In genomic region chr6:104951677-104952076, GRCh38 we compare ENCODE assay signal across 28 cellular contexts. TPM values are rescaled to one million over a fixed set of nuclear protein-coding genes. Genes with fewer than 3 reads are reported as not detected.
"Had no signal": no experiment of that assay in that cellular context is flagged by ENCODE, and none has a peak within 500 bp of the region (broad histone marks: within the 10 kb centered on the region; RNA-seq: fewer than 3 reads in every experiment).

No MANE protein-coding gene starts in this region.

- H3K9me3 ChIP-seq: colonic mucosa, gastrocnemius medialis, left ventricle myocardium inferior, pancreas had no signal

- H3K27ac Mint-ChIP-seq: activated CD8-positive, alpha-beta T cell treated with anti-CD3 and anti-CD28 coated beads for 36 hours; activated naive CD8-positive, alpha-beta T cell treated with anti-CD3 and anti-CD28 coated beads, Interleukin-2, amount 10 ng/mL, durations not matched to agents 7 days and 5 days; activated T-helper 17 cell treated with anti-CD3 and anti-CD28 coated beads, Interleukin-2, amount 50 U/mL, for 72 hours; immature natural killer cell; stimulated activated effector memory CD8-positive, alpha-beta T cell treated with anti-CD3 and anti-CD28 coated beads, Interleukin-12 subunit alpha, Interleukin-12 subunit beta, amount 100 ng/mL, for 72 hours; T-helper 2 cell treated with Interferon-gamma antibody and Interleukin-4, amounts not matched to agents 5 μg/mL and 100 μg/mL, for 36 hours; type B pancreatic cell had no signal

- H3K9me3 Mint-ChIP-seq: T-helper 2 cell treated with Interferon-gamma antibody and Interleukin-4, amounts not matched to agents 5 μg/mL and 100 μg/mL, for 36 hours; type B pancreatic cell had no signal

- DNase-seq: activated CD4-positive, alpha-beta T cell treated with anti-CD3 and anti-CD28 coated beads for 48 hours; activated CD4-positive, CD25-positive, alpha-beta regulatory T cell; activated CD8-positive, alpha-beta T cell treated with anti-CD3 and anti-CD28 coated beads for 36 hours; activated naive CD4-positive, alpha-beta T cell treated with Interleukin-2 at 50 U/mL for 16 hours; activated naive CD8-positive, alpha-beta T cell treated with anti-CD3 and anti-CD28 coated beads, Interleukin-2, amount 10 ng/mL, durations not matched to agents 7 days and 5 days; activated T-cell treated with anti-CD3 and anti-CD28 coated beads, Interleukin-2, amount 50 U/mL, for 1 hour; brain microvascular endothelial cell; colonic mucosa; gastrocnemius medialis; heart left ventricle; immature natural killer cell; kidney glomerular epithelial cell; left ventricle myocardium inferior; mammary epithelial cell; pancreas; stimulated activated CD4-positive, alpha-beta T cell treated with anti-CD3 and anti-CD28 coated beads, Interleukin-4, amount 100 ng/mL, for 24 hours; stomach had no signal

- H3K27ac ChIP-seq: brain microvascular endothelial cell, colonic mucosa, gastrocnemius medialis, heart left ventricle, left ventricle myocardium inferior, neutrophil, pancreas, stomach had no signal

- H3K4me3 ChIP-seq: colonic mucosa, gastrocnemius medialis, heart left ventricle, left ventricle myocardium inferior, pancreas, stomach had no signal

- H3K4me1 ChIP-seq: colonic mucosa, gastrocnemius medialis, heart left ventricle, left ventricle myocardium inferior, pancreas, stomach had no signal

- H3K36me3 Mint-ChIP-seq: stimulated activated effector memory CD8-positive, alpha-beta T cell treated with anti-CD3 and anti-CD28 coated beads, Interleukin-12 subunit alpha, Interleukin-12 subunit beta, amount 100 ng/mL, for 72 hours; type B pancreatic cell had no signal

- H3K4me1 Mint-ChIP-seq: immature natural killer cell had no signal

- ATAC-seq: activated CD8-positive, alpha-beta T cell treated with anti-CD3 and anti-CD28 coated beads for 36 hours; activated T-helper 17 cell treated with anti-CD3 and anti-CD28 coated beads, Interleukin-2, amount 50 U/mL, for 72 hours; gastrocnemius medialis; heart left ventricle; pancreas; sciatic nerve; stimulated activated effector memory CD8-positive, alpha-beta T cell treated with anti-CD3 and anti-CD28 coated beads, Interleukin-12 subunit alpha, Interleukin-12 subunit beta, amount 100 ng/mL, for 72 hours had no signal

- FAIRE-seq: endometrium, pancreas, TTC549 had no signal

- H3K4me3 Mint-ChIP-seq: activated CD8-positive, alpha-beta T cell treated with anti-CD3 and anti-CD28 coated beads for 36 hours; activated naive CD8-positive, alpha-beta T cell treated with anti-CD3 and anti-CD28 coated beads, Interleukin-2, amount 10 ng/mL, durations not matched to agents 7 days and 5 days; activated T-helper 17 cell treated with anti-CD3 and anti-CD28 coated beads, Interleukin-2, amount 50 U/mL, for 72 hours; central memory CD8-positive, alpha-beta T cell; immature natural killer cell; stimulated activated effector memory CD8-positive, alpha-beta T cell treated with anti-CD3 and anti-CD28 coated beads, Interleukin-12 subunit alpha, Interleukin-12 subunit beta, amount 100 ng/mL, for 72 hours; T-helper 2 cell treated with Interferon-gamma antibody and Interleukin-4, amounts not matched to agents 5 μg/mL and 100 μg/mL, for 36 hours had no signal

- H3K36me3 ChIP-seq: brain microvascular endothelial cell, colonic mucosa, gastrocnemius medialis, heart left ventricle, left ventricle myocardium inferior, neutrophil, pancreas, stomach had no signal

RNA-seq across cellular contexts. Expression of gene LIN28B, which starts 5.2 kb away (rescaled TPM):
- total RNA-seq: activated CD8-positive, alpha-beta T cell treated with anti-CD3 and anti-CD28 coated beads for 36 hours; activated naive CD8-positive, alpha-beta T cell treated with anti-CD3 and anti-CD28 coated beads, Interleukin-2, amount 10 ng/mL, durations not matched to agents 7 days and 5 days; activated T-helper 17 cell treated with anti-CD3 and anti-CD28 coated beads, Interleukin-2, amount 50 U/mL, for 72 hours; gastrocnemius medialis; heart left ventricle; left ventricle myocardium inferior; mammary epithelial cell; mononuclear cell; sciatic nerve; stomach had no signal
- polyA plus RNA-seq: esophagus, heart left ventricle, immature natural killer cell, mammary epithelial cell, pancreas, stomach had no signal
